In the genomic region with DNA sequence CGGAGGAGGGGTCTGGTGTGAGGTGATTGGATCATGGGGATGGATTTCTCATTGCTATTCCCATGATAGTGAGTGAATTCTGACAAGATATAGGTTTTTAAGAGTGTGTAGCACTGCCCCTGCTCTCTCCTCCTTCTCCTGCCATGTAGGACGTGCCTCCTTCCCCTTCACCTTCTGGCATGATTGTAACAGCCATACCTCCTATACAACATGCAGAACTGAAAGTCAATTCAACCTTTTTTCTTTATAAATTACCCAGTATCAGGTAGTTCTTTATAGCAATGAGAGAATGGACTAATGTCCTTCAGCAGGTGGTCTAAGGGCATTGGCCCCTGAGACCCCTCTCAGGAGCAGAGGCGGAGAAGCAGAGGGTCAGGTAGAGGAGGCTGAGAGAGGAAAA, we compare ENCODE assay signal across 26 cellular contexts.
"Had no signal": no experiment of that assay in that cellular context is flagged by ENCODE, and none has a peak within 500 bp of the region (broad histone marks: within the 10 kb centered on the region; RNA-seq: fewer than 3 reads in every experiment).

No MANE protein-coding gene starts in this region.

- H3K9me3 ChIP-seq: left lung, lower lobe of right lung, pancreas, prostate gland, tibial nerve, uterus had no signal

- H3K36me3 Mint-ChIP-seq: naive thymus-derived CD8-positive, alpha-beta T cell; type B pancreatic cell had no signal

- H3K4me1 Mint-ChIP-seq: naive thymus-derived CD8-positive, alpha-beta T cell; neural crest cell; stimulated activated naive CD8-positive, alpha-beta T cell treated with anti-CD3 and anti-CD28 coated beads, Interleukin-15, amount 100 ng/mL, for 72 hours had no signal

- H3K4me3 ChIP-seq: left lung, lower lobe of right lung, pancreas, prostate gland, skin epidermis, tibial nerve, uterus had no signal

- H3K36me3 ChIP-seq: left lung, lower lobe of right lung, pancreas, prostate gland, tibial nerve, uterus had no signal

- H3K4me3 Mint-ChIP-seq: naive thymus-derived CD8-positive, alpha-beta T cell; nephron; neural crest cell; stimulated activated naive CD8-positive, alpha-beta T cell treated with anti-CD3 and anti-CD28 coated beads, Interleukin-15, amount 100 ng/mL, for 72 hours; type B pancreatic cell had no signal

- H3K4me1 ChIP-seq: left lung, prostate gland, tibial nerve had no signal

- H3K27me3 ChIP-seq: tibial nerve, uterus had no signal

- DNase-seq: kidney glomerular epithelial cell; left cardiac atrium; left lung; lower lobe of right lung; mammary epithelial cell; mesenchymal stem cell; naive thymus-derived CD8-positive, alpha-beta T cell; nucleus accumbens; pancreas; retina; right cardiac atrium; stimulated activated CD4-positive, alpha-beta T cell treated with anti-CD3 and anti-CD28 coated beads, Interleukin-12 subunit alpha, Interleukin-12 subunit beta, amount 100 ng/mL, for 4 hours; stimulated activated CD4-positive, alpha-beta T cell treated with anti-CD3 and anti-CD28 coated beads, Interleukin-15, amount 100 ng/mL, for 24 hours; stimulated activated CD4-positive, alpha-beta T cell treated with anti-CD3 and anti-CD28 coated beads, Interleukin-2, amount 100 ng/mL, for 24 hours; stimulated activated CD4-positive, alpha-beta T cell treated with anti-CD3 and anti-CD28 coated beads, Interleukin-4, amount 100 ng/mL, for 1 hour; stimulated activated naive CD4-positive, alpha-beta T cell; stimulated activated naive CD8-positive, alpha-beta T cell treated with anti-CD3 and anti-CD28 coated beads, Interleukin-15, amount 100 ng/mL, for 72 hours; substantia nigra; uterus had no signal

- H3K27me3 Mint-ChIP-seq: type B pancreatic cell had no signal

- H3K27ac ChIP-seq: left lung, lower lobe of right lung, pancreas, prostate gland, skin epidermis, tibial nerve, uterus had no signal

- H3K9me3 Mint-ChIP-seq: naive thymus-derived CD8-positive, alpha-beta T cell; nephron; neural crest cell; stimulated activated naive CD8-positive, alpha-beta T cell treated with anti-CD3 and anti-CD28 coated beads, Interleukin-15, amount 100 ng/mL, for 72 hours; type B pancreatic cell had no signal

- H3K27ac Mint-ChIP-seq: naive thymus-derived CD8-positive, alpha-beta T cell; nephron; stimulated activated naive CD8-positive, alpha-beta T cell treated with anti-CD3 and anti-CD28 coated beads, Interleukin-15, amount 100 ng/mL, for 72 hours; type B pancreatic cell had no signal

- ATAC-seq: left cardiac atrium; left lung; lower lobe of right lung; naive thymus-derived CD8-positive, alpha-beta T cell; pancreas; right cardiac atrium; sciatic nerve; stimulated activated naive CD8-positive, alpha-beta T cell treated with anti-CD3 and anti-CD28 coated beads, Interleukin-15, amount 100 ng/mL, for 72 hours had no signal
